In the genomic region with DNA sequence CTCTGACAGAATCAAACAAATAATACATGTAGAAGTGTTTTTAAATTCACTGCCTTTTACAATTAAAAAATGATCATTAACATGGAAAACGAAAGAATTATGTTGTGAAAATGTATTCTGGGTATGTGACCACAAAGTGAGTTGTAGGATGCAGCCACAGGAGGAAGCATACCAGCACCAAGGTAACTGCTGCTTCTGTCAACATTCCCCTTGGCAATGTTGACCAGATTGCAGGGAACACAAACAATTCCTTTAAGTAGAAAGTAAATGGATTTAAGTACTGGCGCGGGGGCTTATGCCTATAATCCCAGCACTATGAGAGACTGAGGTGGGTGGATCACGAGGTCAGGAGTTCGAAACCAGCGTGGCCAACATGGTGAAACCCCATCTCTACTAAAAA, we compare ENCODE assay signal across 24 cellular contexts.
DNase-seq lines count a peak whose midpoint lies in the region; ATAC-seq and TF ChIP-seq lines count a peak whose summit lies in the region.
"Had no signal": no experiment of that assay in that cellular context is flagged by ENCODE, and none has a peak within 500 bp of the region (broad histone marks: within the 10 kb centered on the region; RNA-seq: fewer than 3 reads in every experiment).

No MANE protein-coding gene starts in this region.

- no peak overlapping the region for H3K23ac ChIP-seq in mesendoderm (ENCODE audit: low read length)

- no peak overlapping the region for H3K4me2 ChIP-seq in mesendoderm (ENCODE audit: low read length)

- no peaks in the 10 kb centered on the region for H3K36me3 ChIP-seq in mesendoderm (ENCODE audit: control insufficient read depth, insufficient read depth, low read length)
- H3K36me3 ChIP-seq: HAP-1 had no signal

- no peak overlapping the region for H2BK120ac ChIP-seq in mesendoderm (ENCODE audit: low read depth, low read length)

- DNase-seq in NCI-H748 (lab: John Stamatoyannopoulos, UW; ENCODE audit: unreplicated experiment) (peak; percentile 55), NCI-H748 treated with DMSO at 0.1 percent for 48 hours (lab: John Stamatoyannopoulos, UW) (no peak), M059J (ENCODE audit: low read depth) (peak; percentile 5), mesendoderm (peak; percentile 36), SIG-M5 treated with dmso at 0.1 percent for 504 hours (lab: John Stamatoyannopoulos, UW; ENCODE audit: unreplicated experiment) (no peak)
- no peak for DNase-seq in activated CD4-positive, alpha-beta T cell treated with anti-CD3 and anti-CD28 coated beads, Interleukin-2, amount 50 U/mL, for 1 hour
- DNase-seq: CD8-positive, alpha-beta memory T cell; DMS79 treated with DMSO at 0.1 percent for 48 hours; GM23248; NCI-H1092; NCI-H1436; NCI-H2029; NCI-H446 treated with DMSO at 0.1 percent for 48 hours; NCI-H526 treated with DMSO at 0.1 percent for 48 hours; OCI-M1 had no signal

- no peak overlapping the region for H2AK5ac ChIP-seq in mesendoderm (ENCODE audit: low read length)

- no peak overlapping the region for H2BK15ac ChIP-seq in mesendoderm (replicated peaks; ENCODE audit: low read depth)

- H3K27me3 ChIP-seq in mesendoderm (ENCODE audit: insufficient read depth, low read length, poor library complexity): no peaks in the 10 kb centered on the region

- no peak overlapping the region for H4K5ac ChIP-seq in mesendoderm (ENCODE audit: low read length)

- H3K4me3 ChIP-seq in mesendoderm (ENCODE audit: low read length): no peak overlapping the region
- H3K4me3 ChIP-seq: GM12878, GM23248, HAP-1, K562 had no signal

- no CpG with 5 or more reads among the region's 6 CpGs for WGBS in mesendoderm (ENCODE audit: extremely low coverage, insufficient coverage, low lambda C conversion rate)

- no peak overlapping the region for H4K8ac ChIP-seq in mesendoderm (ENCODE audit: low read depth, low read length)

- H3K18ac ChIP-seq in mesendoderm (ENCODE audit: low read length): no peak overlapping the region

- H3K4ac ChIP-seq in mesendoderm (ENCODE audit: low read depth, low read length): no peak overlapping the region

- no peak overlapping the region for H2BK5ac ChIP-seq in mesendoderm (ENCODE audit: low read length)

- no peak overlapping the region for H3K9ac ChIP-seq in mesendoderm (ENCODE audit: low read length)
- H3K9ac ChIP-seq: GM23248 had no signal

- no peak overlapping the region for H3K27ac ChIP-seq in VCaP
- H3K27ac ChIP-seq in mesendoderm (ENCODE audit: low read depth, low read length): no peak overlapping the region
- H3K27ac ChIP-seq: C4-2B, GM23248, HL-60 had no signal

- H3K56ac ChIP-seq in mesendoderm (ENCODE audit: low read length): no peak overlapping the region

- 0 out of 2 replicates have a peak, but pooled peaks have one; percentile 7 for TF ChIP-seq CTCF in VCaP (conservative IDR thresholded peaks at IDR 0.05)

- no peaks in the 10 kb centered on the region for H3K79me2 ChIP-seq in mesendoderm (ENCODE audit: control insufficient read depth, insufficient read depth, low read length)

- no peaks in the 10 kb centered on the region for H3K4me1 ChIP-seq in mesendoderm (ENCODE audit: control insufficient read depth, low read depth, low read length)
- H3K4me1 ChIP-seq: HAP-1 had no signal

- no peak for ATAC-seq in HG03196 (IDR thresholded peaks at IDR 0.05; ENCODE audit: unreplicated experiment)
- ATAC-seq: GM12878, HepG2, K562, Right ventricle myocardium inferior had no signal

- no peaks in the 10 kb centered on the region for H3K79me1 ChIP-seq in mesendoderm (ENCODE audit: low read length)

Comparison
In these comparisons a context has a peak if more than half of its experiments do, and no peak if none do; other contexts are left out.
1. DNase-seq: peak in NCI-H748 (single experiment), M059J (single experiment) and mesendoderm (single experiment); none in NCI-H748 treated with DMSO at 0.1 percent for 48 hours (single experiment), activated CD4-positive, alpha-beta T cell treated with anti-CD3 and anti-CD28 coated beads, Interleukin-2, amount 50 U/mL, for 1 hour (single experiment) and SIG-M5 treated with dmso at 0.1 percent for 504 hours (single experiment).